16 cellular contexts compared by ENCODE assay signal in genomic region chr6:51963980-51964379, GRCh38.
DNase-seq lines count a peak whose midpoint lies in the region; ATAC-seq and TF ChIP-seq lines count a peak whose summit lies in the region.
"Had no signal": no experiment of that assay in that cellular context is flagged by ENCODE, and none has a peak within 500 bp of the region (broad histone marks: within the 10 kb centered on the region; RNA-seq: fewer than 3 reads in every experiment).

No MANE protein-coding gene starts in this region.

- no peaks in the 10 kb centered on the region for H3K9me3 Mint-ChIP-seq in dendritic cell treated with granulocyte-macrophage colony-stimulating factor and Interleukin-4, amounts not matched to agents 40 ng/mL and 50 ng/mL, for 4 days
- H3K9me3 Mint-ChIP-seq in type B pancreatic cell = no peaks in the 10 kb centered on the region
- H3K9me3 Mint-ChIP-seq: CD14-positive monocyte; CD8-positive, alpha-beta memory T cell had no signal

- H3K4me1 ChIP-seq in mesodermal cell (ENCODE audit: control insufficient read depth, insufficient read depth, low read length, poor library complexity, severe bottlenecking) (no peaks in the 10 kb centered on the region), A673 (ENCODE audit: insufficient read depth, low read length, poor library complexity, severe bottlenecking) (no peaks in the 10 kb centered on the region)
- H3K4me1 ChIP-seq: Caco-2, HAP-1 had no signal

- H3K4me3 ChIP-seq in mesodermal cell (ENCODE audit: extremely low read depth, insufficient read depth, low read length, poor library complexity, severe bottlenecking) = no peak overlapping the region
- H3K4me3 ChIP-seq in A673 (ENCODE audit: low read depth, low read length, poor library complexity, severe bottlenecking) = no peak overlapping the region
- H3K4me3 ChIP-seq: HAP-1 had no signal

- 90 to 100% methylated on average over 2 of the region's 4 CpGs for WGBS in mesodermal cell (ENCODE audit: insufficient coverage in 2 of 2), 2 experiments

- H3K4me3 Mint-ChIP-seq in dendritic cell treated with granulocyte-macrophage colony-stimulating factor and Interleukin-4, amounts not matched to agents 40 ng/mL and 50 ng/mL, for 4 days = no peak overlapping the region
- H3K4me3 Mint-ChIP-seq in type B pancreatic cell = no peak overlapping the region
- H3K4me3 Mint-ChIP-seq: CD14-positive monocyte; CD8-positive, alpha-beta memory T cell had no signal

- H3K9me3 ChIP-seq in mesodermal cell (ENCODE audit: control insufficient read depth, low read length) (no peaks in the 10 kb centered on the region), A673 (ENCODE audit: low read depth, low read length, poor library complexity, severe bottlenecking) (no peaks in the 10 kb centered on the region)
- H3K9me3 ChIP-seq: Caco-2, HAP-1 had no signal

- H3K36me3 Mint-ChIP-seq in dendritic cell treated with granulocyte-macrophage colony-stimulating factor and Interleukin-4, amounts not matched to agents 40 ng/mL and 50 ng/mL, for 4 days (ENCODE audit: low read depth) = no peaks in the 10 kb centered on the region
- no peaks in the 10 kb centered on the region for H3K36me3 Mint-ChIP-seq in type B pancreatic cell
- H3K36me3 Mint-ChIP-seq: CD14-positive monocyte; CD8-positive, alpha-beta memory T cell had no signal

- no TSS peak for BruUV-seq in A673 (replicated peaks; lab: Mats Ljungman, UMichigan)

- intact Hi-C loops in dendritic cell treated with granulocyte-macrophage colony-stimulating factor and Interleukin-4, amounts not matched to agents 40 ng/mL and 50 ng/mL, for 4 days (cut with micrococcal nuclease) = no loop called here
- intact Hi-C loops in A673 (cut with micrococcal nuclease; ENCODE audit: unreplicated experiment) = no loop called here

- no peaks in the 10 kb centered on the region for H3K27me3 ChIP-seq in A673 (replicated peaks; ENCODE audit: insufficient read depth, low read depth, low read length, poor library complexity)

- no peaks in the 10 kb centered on the region for H3K4me1 Mint-ChIP-seq in dendritic cell treated with granulocyte-macrophage colony-stimulating factor and Interleukin-4, amounts not matched to agents 40 ng/mL and 50 ng/mL, for 4 days (ENCODE audit: low read depth)
- peaks cover 3% of the 10 kb centered on the region for H3K4me1 Mint-ChIP-seq in type B pancreatic cell (ENCODE audit: unreplicated experiment)
- H3K4me1 Mint-ChIP-seq: CD14-positive monocyte; CD8-positive, alpha-beta memory T cell had no signal

- H3K27ac ChIP-seq in mesodermal cell (ENCODE audit: low read depth, low read length, severe bottlenecking) (peak overlapping the region; percentile 34), A673 (ENCODE audit: low read depth, low read length, poor library complexity, severe bottlenecking) (no peak overlapping the region)
- H3K27ac ChIP-seq: HL-60 had no signal

- H3K36me3 ChIP-seq in mesodermal cell (ENCODE audit: control insufficient read depth, insufficient read depth, low read length) (no peaks in the 10 kb centered on the region), A673 (ENCODE audit: insufficient read depth, low read length, poor library complexity, severe bottlenecking) (no peaks in the 10 kb centered on the region)
- H3K36me3 ChIP-seq: HAP-1 had no signal

- POLR2A ChIA-PET in A673 (lab: Charles Lee; ENCODE audit: low non-redundant PET) = no interaction called here

- DNase-seq in RPMI8226 = peak; percentile 53
- no peak for DNase-seq in type B pancreatic cell (ENCODE audit: extremely low spot score, unreplicated experiment)
- no peak for DNase-seq in A673 (ENCODE audit: low spot score)
- DNase-seq: Caco-2; CD8-positive, alpha-beta memory T cell; DND-41; GDM1; GOT3; KBM-7 had no signal

- CTCF ChIA-PET in A673 (lab: Charles Lee) = no interaction called here

- peaks cover 3% of the 10 kb centered on the region for H3K27me3 Mint-ChIP-seq in dendritic cell treated with granulocyte-macrophage colony-stimulating factor and Interleukin-4, amounts not matched to agents 40 ng/mL and 50 ng/mL, for 4 days
- H3K27me3 Mint-ChIP-seq in type B pancreatic cell = peaks cover 20% of the 10 kb centered on the region

- peak overlapping the region; percentile 33 for H3K27ac Mint-ChIP-seq in dendritic cell treated with granulocyte-macrophage colony-stimulating factor and Interleukin-4, amounts not matched to agents 40 ng/mL and 50 ng/mL, for 4 days
- H3K27ac Mint-ChIP-seq in type B pancreatic cell = peak overlapping the region; percentile 50
- H3K27ac Mint-ChIP-seq: CD14-positive monocyte; CD8-positive, alpha-beta memory T cell had no signal

- TF ChIP-seq CTCF in type B pancreatic cell (conservative IDR thresholded peaks at IDR 0.05) (no peak), A673 (conservative IDR thresholded peaks at IDR 0.05; ENCODE audit: low read depth, low read length) (no peak)

- ATAC-seq in HG02852 (IDR thresholded peaks at IDR 0.05; ENCODE audit: unreplicated experiment) = no peak
- ATAC-seq in HG02973 (IDR thresholded peaks at IDR 0.05; ENCODE audit: unreplicated experiment) = no peak
